ENCODE assay signal across 8 cellular contexts in the genomic region with DNA sequence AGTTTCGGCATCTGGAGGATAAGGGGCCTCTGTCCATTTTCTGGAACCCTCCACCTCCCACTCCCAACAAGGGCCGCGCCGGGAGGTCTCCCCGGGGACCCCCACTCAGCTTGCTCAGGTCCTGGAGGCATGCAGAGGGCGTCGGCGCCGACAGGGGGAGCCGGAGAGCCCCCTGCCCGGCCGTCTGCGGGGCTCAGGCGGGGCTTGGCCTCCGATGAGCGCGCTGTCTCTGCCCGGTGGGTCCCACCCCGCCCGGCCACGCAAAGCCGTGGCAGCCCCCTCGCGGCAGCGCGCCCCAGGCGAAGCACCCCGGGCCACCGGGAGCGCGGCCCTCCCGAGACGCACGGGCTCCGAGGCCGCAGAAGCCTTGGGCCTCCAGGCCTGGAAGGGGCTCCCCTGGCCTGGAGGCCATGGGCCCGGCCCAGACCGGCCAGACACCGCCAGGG.
A peak's percentile ranks its signal among the peaks of the same experiment; 100 is the strongest.
DNase-seq lines count a peak whose midpoint lies in the region; ATAC-seq, FAIRE-seq and TF ChIP-seq lines count a peak whose summit lies in the region.

No MANE protein-coding gene starts in this region.

- SMC1A ChIA-PET in GM12878 (lab: Charles Lee; ENCODE audit: uncharacterized antibody, unreplicated experiment) = no interaction called here

- no peaks in the 10 kb centered on the region for H3K36me3 ChIP-seq in GM12878 (ENCODE audit: control insufficient read depth in 2 of 2, insufficient read depth in 2 of 2, low read length in 1 of 2)
- H3K36me3 ChIP-seq in stomach = no peaks in the 10 kb centered on the region

- RAD21 ChIA-PET in GM12878 (lab: Charles Lee; ENCODE audit: unreplicated experiment) = no interaction called here

- no TSS peak for BruUV-seq in GM12878 (replicated peaks; lab: Mats Ljungman, UMichigan)

- no peak for TF ChIP-seq EP300 in GM12878 (IDR thresholded peaks at IDR 0.05; ENCODE audit: borderline replicate concordance in 1 of 2, control insufficient read depth in 1 of 2, low read depth in 2 of 2, low read length in 2 of 2)
- no peak for TF ChIP-seq EP300 in stomach (IDR thresholded peaks at IDR 0.05)

- ATAC-seq in GM12878 (peak; percentile 73), GM18511 (IDR thresholded peaks at IDR 0.05; ENCODE audit: unreplicated experiment) (no peak)

- 24% methylated on average over 30 of the region's 39 CpGs for WGBS in GM12878 (ENCODE audit: insufficient coverage, insufficient replicate concordance, low lambda C conversion rate, missing lambda C conversion rate)
- 7 to 50% (median 9%) methylated on average over 1 to 39 of the region's 39 CpGs for WGBS in stomach, 5 donors

- intact Hi-C loops in GM12878 (cut with micrococcal nuclease; ENCODE audit: unreplicated experiment) = loop anchor here (10.0 kb wide), 1 partner anchor 432 kb away; no protein-coding TSS in a partner anchor
- intact Hi-C loops in stomach (cut with DNase I; ENCODE audit: low total_unique reads) = no loop called here

- FAIRE-seq in GM12878 (lab: Jason Lieb, UNC) = no peak

- CTCF ChIA-PET in GM12878 (lab: Yijun Ruan, JAX) = no interaction called here

- no peak overlapping the region for H3K4me2 ChIP-seq in GM12878 (ENCODE audit: control insufficient read depth, insufficient read depth)

- H3K9me3 ChIP-seq in GM12878 (replicated peaks; ENCODE audit: control insufficient read depth, insufficient read depth, low read length) = no peaks in the 10 kb centered on the region
- H3K9me3 ChIP-seq in stomach = no peaks in the 10 kb centered on the region

- H3K4me1 ChIP-seq in GM12878 (ENCODE audit: control insufficient read depth, insufficient read depth, low read length) = no peaks in the 10 kb centered on the region
- peaks cover 16 to 38% (median 25%) of the 10 kb centered on the region in 4 donors for H3K4me1 ChIP-seq in stomach

- in situ Hi-C loops in GM12878 (cut with MboI) = no loop called here

- no peak overlapping the region for H2AFZ ChIP-seq in GM12878 (ENCODE audit: control insufficient read depth, low read depth, low read length)

- H4K20me1 ChIP-seq in GM12878 (ENCODE audit: control insufficient read depth, insufficient read depth) = no peaks in the 10 kb centered on the region

- POLR2A ChIA-PET in GM12878 (lab: Charles Lee) = no interaction called here

- H3K79me2 ChIP-seq in GM12878 (ENCODE audit: control insufficient read depth, insufficient read depth, low read length) = no peaks in the 10 kb centered on the region

- H3K27me3 ChIP-seq in GM12878 (replicated peaks in 1 of 2; ENCODE audit: control insufficient read depth in 2 of 2, insufficient read depth in 2 of 2, low read length in 1 of 2) = peaks cover 4 to 16% of the 10 kb centered on the region in 2 experiments
- H3K27me3 ChIP-seq in layer of hippocampus (ENCODE audit: control insufficient read depth, insufficient read depth, low read length) = peaks cover 5% of the 10 kb centered on the region
- H3K27me3 ChIP-seq in stomach = peaks cover 18 to 87% (median 66%) of the 10 kb centered on the region in 3 donors

- TF ChIP-seq RAD21 in GM12878 (IDR thresholded peaks at IDR 0.05; ENCODE audit: insufficient read depth, low read depth, low read length) = 0 out of 2 replicates have a peak, but pooled peaks have one; percentile 3

- H3K9ac ChIP-seq in GM12878 (ENCODE audit: control insufficient read depth, insufficient read depth, low read length) = no peak overlapping the region

- peak; percentile 43 to 77 (median 51) for TF ChIP-seq CTCF in GM12878 (IDR thresholded peaks at IDR 0.05 in 2 of 3, conservative IDR thresholded peaks at IDR 0.05 in 1 of 3; ENCODE audit: control insufficient read depth in 2 of 3, extremely low read depth in 1 of 3, insufficient read depth in 1 of 3, low read depth in 3 of 3, low read length in 3 of 3)
- TF ChIP-seq CTCF in stomach (IDR thresholded peaks at IDR 0.05) = peak in 2 of 7 experiments; percentile 27 to 35

- H3K4me3 ChIP-seq in GM12878 (no peak overlapping the region), stomach (no peak overlapping the region)

- TF ChIP-seq POLR2A in GM12878 (IDR thresholded peaks at IDR 0.05; ENCODE audit: low read depth, low read length) (no peak), stomach (IDR thresholded peaks at IDR 0.05) (no peak)

- peak; percentile 60 for DNase-seq in AG08395 (ENCODE audit: low spot score)
- DNase-seq in GM19238 (ENCODE audit: insufficient read length, low spot score) = peak; percentile 45
- DNase-seq in GM12878 (ENCODE audit: low read depth, low spot score) = no peak
- DNase-seq in NCI-H2107 (lab: John Stamatoyannopoulos, UW) = no peak
- no peak for DNase-seq in stomach
- DNase-seq in Kasumi-1 (lab: John Stamatoyannopoulos, UW) = no peak

- H3K27ac ChIP-seq in GM12878 (ENCODE audit: control insufficient read depth, insufficient read depth) (no peak overlapping the region), layer of hippocampus (ENCODE audit: low read depth, low read length) (peak overlapping the region; percentile 38), stomach (no peak overlapping the region)

TF ChIP-seq in GM12878, 131 proteins besides CTCF, POLR2A, EP300 and RAD21:
- TF ChIP-seq SMC3 (IDR thresholded peaks at IDR 0.05; ENCODE audit: borderline replicate concordance, low read length) = peak; percentile 13; the same call in 1 of the 2 replicates
- TF ChIP-seq, protein P1, sequence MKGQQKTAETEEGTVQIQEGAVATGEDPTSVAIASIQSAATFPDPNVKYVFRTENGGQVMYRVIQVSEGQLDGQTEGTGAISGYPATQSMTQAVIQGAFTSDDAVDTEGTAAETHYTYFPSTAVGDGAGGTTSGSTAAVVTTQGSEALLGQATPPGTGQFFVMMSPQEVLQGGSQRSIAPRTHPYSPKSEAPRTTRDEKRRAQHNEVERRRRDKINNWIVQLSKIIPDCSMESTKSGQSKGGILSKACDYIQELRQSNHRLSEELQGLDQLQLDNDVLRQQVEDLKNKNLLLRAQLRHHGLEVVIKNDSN (IDR thresholded peaks at IDR 0.05; ENCODE audit: borderline replicate concordance, extremely low read length, insufficient read depth, low read depth, low read length) = no peak
- TF ChIP-seq SUZ12 (IDR thresholded peaks at IDR 0.05; ENCODE audit: unreplicated experiment) = peak; percentile 25
- TF ChIP-seq JUNB (IDR thresholded peaks at IDR 0.05) = no peak

Comparison
In these comparisons a context has a peak if more than half of its experiments do, and no peak if none do; other contexts are left out.
1. DNase-seq: peak in AG08395 (single experiment) and GM19238 (single experiment); none in GM12878 (single experiment), NCI-H2107 (single experiment), stomach (single experiment) and Kasumi-1 (0 of 2).